1 cellular context compared by ENCODE assay signal in the genomic region with DNA sequence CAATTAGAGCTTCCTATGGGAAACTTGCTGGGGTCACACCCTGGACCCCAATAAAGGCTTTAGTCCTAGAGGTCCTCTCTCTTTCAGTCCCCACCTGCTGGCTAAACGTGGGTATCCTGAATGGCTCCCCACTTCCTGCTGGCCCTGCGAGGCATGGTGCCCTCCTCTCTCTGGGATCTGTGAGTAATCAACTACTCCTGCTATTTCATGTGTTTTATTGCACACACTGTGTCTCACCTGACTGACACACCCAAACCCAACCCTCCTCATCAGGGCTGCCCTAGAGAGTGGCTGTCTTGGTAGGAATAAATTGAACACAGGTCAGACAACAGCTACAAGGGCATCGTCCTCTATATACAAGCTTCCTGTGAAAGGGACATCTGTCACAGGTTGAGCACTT. TPM values are rescaled to one million over a fixed set of nuclear protein-coding genes. Genes with fewer than 3 reads are reported as not detected.
"Had no signal": no experiment of that assay in that cellular context is flagged by ENCODE, and none has a peak within 500 bp of the region (broad histone marks: within the 10 kb centered on the region; RNA-seq: fewer than 3 reads in every experiment).

No MANE protein-coding gene starts in this region.

RNA-seq across cellular contexts. Expression of gene FAM153A, which starts 39.8 kb away (rescaled TPM):
- total RNA-seq: G401 had no signal
